1 cellular context compared by ENCODE assay signal in the genomic region with DNA sequence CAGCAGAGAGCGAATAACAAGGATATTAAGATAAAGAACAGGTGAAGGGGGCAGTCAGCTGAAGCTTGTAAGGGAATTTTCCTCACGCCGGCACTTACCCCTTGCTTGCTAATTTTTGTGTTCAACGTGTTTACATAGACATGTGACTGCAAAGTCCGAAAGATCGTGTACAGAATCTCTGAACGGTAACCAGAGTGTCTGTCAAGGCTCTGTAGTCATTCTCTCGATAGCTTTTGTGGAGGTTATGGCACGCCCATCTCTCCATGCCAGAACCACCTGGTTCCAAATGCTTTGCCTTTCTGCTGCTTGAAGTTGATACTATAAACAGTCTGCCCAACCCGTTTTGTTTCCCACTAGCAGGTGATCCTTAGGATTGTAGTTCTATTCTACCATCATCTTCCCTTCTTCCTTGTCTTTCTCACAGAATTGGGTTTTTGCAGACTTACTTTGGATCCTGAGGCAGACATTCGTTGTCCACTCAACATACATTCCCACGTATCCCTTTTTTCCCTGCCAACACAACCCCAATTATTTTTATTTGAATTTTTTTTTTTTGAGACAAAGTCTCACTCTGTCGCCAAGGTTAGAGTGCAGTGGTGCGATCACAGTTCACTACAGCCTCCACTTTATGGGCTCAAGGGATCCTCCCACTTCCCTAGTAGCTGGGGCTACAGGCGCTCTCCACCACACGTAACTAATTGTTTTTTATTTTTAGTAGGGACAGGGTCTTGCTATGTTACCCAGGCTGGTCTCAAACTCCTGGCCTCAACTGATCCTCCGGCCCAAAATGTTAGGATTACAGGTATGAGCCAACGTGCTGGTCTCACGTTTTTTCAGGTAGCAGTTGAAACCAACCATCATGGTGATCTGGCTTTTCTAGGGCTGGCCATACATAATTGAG.
TF ChIP-seq lines count a peak whose summit lies in the region.

No MANE protein-coding gene starts in this region.

TF ChIP-seq in SK-N-SH, 30 proteins besides CTCF, POLR2A, EP300 and RAD21 (continued from another document):
- TF ChIP-seq, protein P1, sequence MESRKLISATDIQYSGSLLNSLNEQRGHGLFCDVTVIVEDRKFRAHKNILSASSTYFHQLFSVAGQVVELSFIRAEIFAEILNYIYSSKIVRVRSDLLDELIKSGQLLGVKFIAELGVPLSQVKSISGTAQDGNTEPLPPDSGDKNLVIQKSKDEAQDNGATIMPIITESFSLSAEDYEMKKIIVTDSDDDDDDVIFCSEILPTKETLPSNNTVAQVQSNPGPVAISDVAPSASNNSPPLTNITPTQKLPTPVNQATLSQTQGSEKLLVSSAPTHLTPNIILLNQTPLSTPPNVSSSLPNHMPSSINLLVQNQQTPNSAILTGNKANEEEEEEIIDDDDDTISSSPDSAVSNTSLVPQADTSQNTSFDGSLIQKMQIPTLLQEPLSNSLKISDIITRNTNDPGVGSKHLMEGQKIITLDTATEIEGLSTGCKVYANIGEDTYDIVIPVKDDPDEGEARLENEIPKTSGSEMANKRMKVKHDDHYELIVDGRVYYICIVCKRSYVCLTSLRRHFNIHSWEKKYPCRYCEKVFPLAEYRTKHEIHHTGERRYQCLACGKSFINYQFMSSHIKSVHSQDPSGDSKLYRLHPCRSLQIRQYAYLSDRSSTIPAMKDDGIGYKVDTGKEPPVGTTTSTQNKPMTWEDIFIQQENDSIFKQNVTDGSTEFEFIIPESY (IDR thresholded peaks at IDR 0.05; ENCODE audit: borderline replicate concordance, low read depth): no peak
- no peak for TF ChIP-seq SMC3 (IDR thresholded peaks at IDR 0.05; ENCODE audit: low read depth, low read length)
- TF ChIP-seq RCOR1 (IDR thresholded peaks at IDR 0.05; ENCODE audit: low read length): no peak
- TF ChIP-seq POLR2AphosphoS5 (IDR thresholded peaks at IDR 0.05; ENCODE audit: low read depth, low read length): no peak
TF ChIP-seq in SK-N-SH: peak in this region for 2.
